ENCODE assay signal across 19 cellular contexts in genomic region chr6:169404828-169405227, GRCh38.
"Had no signal": no experiment of that assay in that cellular context is flagged by ENCODE, and none has a peak within 500 bp of the region (broad histone marks: within the 10 kb centered on the region; RNA-seq: fewer than 3 reads in every experiment).

No MANE protein-coding gene starts in this region.

- ATAC-seq: gastrocnemius medialis, heart right ventricle, left cardiac atrium, left lung, left ventricle myocardium superior, lower lobe of right lung, mucosa of descending colon had no signal

- DNase-seq: dermis blood vessel endothelial cell; dorsolateral prefrontal cortex; effector CD4-positive, alpha-beta T cell; effector memory CD4-positive, alpha-beta T cell; esophagus squamous epithelium; foreskin fibroblast; foreskin melanocyte; gastrocnemius medialis; glutamatergic neuron; heart right ventricle; hippocampal formation; left cardiac atrium; left lung; left ventricle myocardium superior; lower lobe of right lung; mesenchymal stem cell; mucosa of descending colon; naive B cell had no signal

- H3K27ac ChIP-seq: coronary artery, dorsolateral prefrontal cortex, esophagus squamous epithelium, gastrocnemius medialis, heart right ventricle, left lung, lower lobe of right lung had no signal

- H3K4me1 ChIP-seq: esophagus squamous epithelium, gastrocnemius medialis, left lung, lower lobe of right lung had no signal

- H3K9me3 ChIP-seq: esophagus squamous epithelium, gastrocnemius medialis, lower lobe of right lung, mucosa of descending colon had no signal

- H3K27me3 ChIP-seq: dorsolateral prefrontal cortex, esophagus squamous epithelium, gastrocnemius medialis, left lung had no signal

- H3K4me3 ChIP-seq: coronary artery, dorsolateral prefrontal cortex, esophagus squamous epithelium, gastrocnemius medialis, heart right ventricle, left lung, lower lobe of right lung, mucosa of descending colon had no signal

- H3K36me3 ChIP-seq: esophagus squamous epithelium, gastrocnemius medialis, heart right ventricle, left lung, lower lobe of right lung had no signal
